In the genomic region with DNA sequence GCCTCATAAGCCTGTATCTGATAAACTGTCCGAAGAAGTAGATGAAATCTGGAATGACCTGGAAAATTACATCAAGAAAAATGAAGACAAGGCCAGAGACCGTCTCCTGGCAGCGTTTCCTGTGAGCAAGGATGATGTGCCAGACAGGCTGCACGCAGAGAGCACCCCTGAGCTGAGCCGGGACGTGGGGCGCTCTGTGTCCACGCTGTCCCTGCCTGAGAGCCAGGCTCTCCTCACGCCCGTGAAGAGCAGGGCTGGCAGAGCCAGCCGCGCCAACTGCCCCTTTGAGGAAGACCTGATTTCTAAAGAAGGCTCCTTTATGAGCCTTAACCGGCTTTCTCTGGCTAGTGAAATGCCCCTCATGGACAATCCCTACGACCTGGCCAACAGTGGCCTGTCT, we compare ENCODE assay signal across 15 cellular contexts. TPM values are rescaled to one million over a fixed set of nuclear protein-coding genes. Genes with fewer than 3 reads are reported as not detected.
DNase-seq lines count a peak whose midpoint lies in the region; ATAC-seq and TF ChIP-seq lines count a peak whose summit lies in the region.
"Had no signal": no experiment of that assay in that cellular context is flagged by ENCODE, and none has a peak within 500 bp of the region (broad histone marks: within the 10 kb centered on the region; RNA-seq: fewer than 3 reads in every experiment).

No MANE protein-coding gene starts in this region.

- no peak overlapping the region for H3K4ac ChIP-seq in IMR-90 (ENCODE audit: low read depth, low read length)

- no TSS peak for BruUV-seq in IMR-90 (replicated peaks; lab: Mats Ljungman, UMichigan)

- WGBS in IMR-90 (ENCODE audit: extremely low coverage in 2 of 2, insufficient read length in 1 of 2), 2 experiments, result 100% methylated on average over 4 of the region's 14 CpGs; no CpG with 5 or more reads in 1 of the 2 experiments

- no peaks in the 10 kb centered on the region for H3K4me1 Mint-ChIP-seq in endothelial cell (ENCODE audit: unreplicated experiment)
- peaks cover 8 to 10% of the 10 kb centered on the region in 2 donors for H3K4me1 Mint-ChIP-seq in stimulated activated naive B cell treated with anti-CD40 and anti-IgM and Interleukin-4, amounts not matched to agents 10 μg/mL and 1 μg/mL and 100 μg/mL, for 72 hours
- no peaks in the 10 kb centered on the region for H3K4me1 Mint-ChIP-seq in activated CD4-positive, alpha-beta memory T cell treated with anti-CD3 and anti-CD28 coated beads, Interleukin-2, amount 10 ng/mL, durations not matched to agents 7 days and 5 days

- dilution Hi-C loops in IMR-90 (cut with HindIII; ENCODE audit: low sequenced_read_pairs, unreplicated experiment), result no loop called here

- no peak overlapping the region for H2BK120ac ChIP-seq in IMR-90 (ENCODE audit: low read depth, low read length)

- peaks cover 3% of the 10 kb centered on the region; the same call in 1 of the 2 replicates for H3K36me3 ChIP-seq in IMR-90 (ENCODE audit: control insufficient read depth, insufficient read depth, low read length)
- H3K36me3 ChIP-seq: BE2C had no signal

- H3K9me1 ChIP-seq in IMR-90 (ENCODE audit: insufficient read depth, low read length), result peaks cover 7% of the 10 kb centered on the region

- ATAC-seq in IMR-90 (ENCODE audit: low read depth), result no peak
- ATAC-seq in stimulated activated naive B cell treated with anti-CD40 and anti-IgM and Interleukin-4, amounts not matched to agents 10 μg/mL and 1 μg/mL and 100 μg/mL, for 72 hours (replicated peaks), result no peak
- ATAC-seq: CD8-positive, alpha-beta T cell had no signal

- peaks cover 3% of the 10 kb centered on the region for H3K27me3 Mint-ChIP-seq in endothelial cell (ENCODE audit: unreplicated experiment)
- H3K27me3 Mint-ChIP-seq in stimulated activated naive B cell treated with anti-CD40 and anti-IgM and Interleukin-4, amounts not matched to agents 10 μg/mL and 1 μg/mL and 100 μg/mL, for 72 hours, result no peaks in the 10 kb centered on the region
- no peaks in the 10 kb centered on the region for H3K27me3 Mint-ChIP-seq in activated CD4-positive, alpha-beta memory T cell treated with anti-CD3 and anti-CD28 coated beads, Interleukin-2, amount 10 ng/mL, durations not matched to agents 7 days and 5 days
- H3K27me3 Mint-ChIP-seq: IgD-negative memory B cell had no signal

- no peak overlapping the region; a peak in 1 of 4 replicates for H4K8ac ChIP-seq in IMR-90 (ENCODE audit: low read depth in 2 of 2, low read length in 2 of 2)

- no peak overlapping the region for H2BK5ac ChIP-seq in IMR-90 (ENCODE audit: low read depth, low read length, poor library complexity, severe bottlenecking)

- no peak overlapping the region for H3K23ac ChIP-seq in IMR-90 (ENCODE audit: low read depth, low read length)

- H3K4me1 ChIP-seq in IMR-90 (ENCODE audit: control insufficient read depth, insufficient read depth, low read length), result peaks cover 8% of the 10 kb centered on the region
- H3K4me1 ChIP-seq: BE2C had no signal

- no peak overlapping the region for H2BK20ac ChIP-seq in IMR-90 (ENCODE audit: low read depth, low read length)

- H3K79me1 ChIP-seq in IMR-90 (ENCODE audit: low read depth in 1 of 2, low read length in 2 of 2), result peaks cover 9 to 19% of the 10 kb centered on the region in 2 experiments; a peak in 3 of 4 replicates

- TF ChIP-seq POLR2A in IMR-90 (IDR thresholded peaks at IDR 0.05; ENCODE audit: low read depth, low read length), result no peak

- no peak overlapping the region for H3K56ac ChIP-seq in IMR-90 (ENCODE audit: extremely low read depth, insufficient read depth, low read length)

- H3K9me3 Mint-ChIP-seq in endothelial cell (ENCODE audit: unreplicated experiment), result no peaks in the 10 kb centered on the region
- H3K9me3 Mint-ChIP-seq in stimulated activated naive B cell treated with anti-CD40 and anti-IgM and Interleukin-4, amounts not matched to agents 10 μg/mL and 1 μg/mL and 100 μg/mL, for 72 hours, result no peaks in the 10 kb centered on the region
- no peaks in the 10 kb centered on the region for H3K9me3 Mint-ChIP-seq in activated CD4-positive, alpha-beta memory T cell treated with anti-CD3 and anti-CD28 coated beads, Interleukin-2, amount 10 ng/mL, durations not matched to agents 7 days and 5 days
- H3K9me3 Mint-ChIP-seq: CD8-positive, alpha-beta T cell; IgD-negative memory B cell had no signal

- H4K91ac ChIP-seq in IMR-90 (ENCODE audit: insufficient read depth, low read depth, low read length), result no peak overlapping the region

- CTCF ChIA-PET in IMR-90 (lab: Yijun Ruan, JAX), result interaction anchor here (1.9 kb wide), 1 partner anchor 14 kb away, joined by 6 read pairs; no protein-coding TSS in a partner anchor
- CTCF ChIA-PET in activated CD4-positive, alpha-beta memory T cell treated with anti-CD3 and anti-CD28 coated beads, Interleukin-2, amount 10 ng/mL, durations not matched to agents 7 days and 5 days (lab: Charles Lee), result interaction anchor here (0.9 kb wide), 1 partner anchor 16 kb away, joined by 3 read pairs; no protein-coding TSS in a partner anchor

- H3K4me3 Mint-ChIP-seq in endothelial cell (ENCODE audit: unreplicated experiment), result peak overlapping the region; percentile 81
- no peak overlapping the region for H3K4me3 Mint-ChIP-seq in stimulated activated naive B cell treated with anti-CD40 and anti-IgM and Interleukin-4, amounts not matched to agents 10 μg/mL and 1 μg/mL and 100 μg/mL, for 72 hours
- no peak overlapping the region for H3K4me3 Mint-ChIP-seq in activated CD4-positive, alpha-beta memory T cell treated with anti-CD3 and anti-CD28 coated beads, Interleukin-2, amount 10 ng/mL, durations not matched to agents 7 days and 5 days
- H3K4me3 Mint-ChIP-seq: CD8-positive, alpha-beta T cell; IgD-negative memory B cell had no signal

- no peak overlapping the region for H3K27ac ChIP-seq in IMR-90 (ENCODE audit: insufficient read depth, low read length)
- H3K27ac ChIP-seq: A549, C4-2B had no signal

- no peak overlapping the region for H4K5ac ChIP-seq in IMR-90 (ENCODE audit: low read depth, low read length)

- TF ChIP-seq RAD21 in IMR-90 (IDR thresholded peaks at IDR 0.05; ENCODE audit: low read length), result no peak

- peak overlapping the region; percentile 15 for H2AK9ac ChIP-seq in IMR-90 (replicated peaks; ENCODE audit: low read depth, low read length, poor library complexity)

- in situ Hi-C loops in G401 (cut with HindIII; ENCODE audit: low sequenced_read_pairs), result no loop called here
- in situ Hi-C loops in IMR-90 (cut with MboI; ENCODE audit: low sequenced_read_pairs), result no loop called here

- intact Hi-C loops in IMR-90 (cut with micrococcal nuclease), result no loop called here

- H2AFZ ChIP-seq in IMR-90 (replicated peaks; ENCODE audit: low read length, poor library complexity), result no peak overlapping the region
- H2AFZ ChIP-seq: GM23248 had no signal

- H3K18ac ChIP-seq in IMR-90 (ENCODE audit: low read depth, low read length), result no peak overlapping the region

- H3K14ac ChIP-seq in IMR-90 (replicated peaks; ENCODE audit: low read depth, low read length), result no peak overlapping the region

- peak overlapping the region; percentile 8; the same call in 1 of the 2 replicates for H2AK5ac ChIP-seq in IMR-90 (ENCODE audit: low read depth, low read length)

- POLR2A ChIA-PET in IMR-90 (lab: Charles Lee; ENCODE audit: unreplicated experiment), result no interaction called here
- POLR2A ChIA-PET in activated CD4-positive, alpha-beta memory T cell treated with anti-CD3 and anti-CD28 coated beads, Interleukin-2, amount 10 ng/mL, durations not matched to agents 7 days and 5 days (lab: Charles Lee), result no interaction called here

- H3K9me3 ChIP-seq in IMR-90 (ENCODE audit: control insufficient read depth, insufficient read depth, low read length), result no peaks in the 10 kb centered on the region
- H3K9me3 ChIP-seq: A549, BE2C had no signal

- H4K20me1 ChIP-seq in IMR-90 (ENCODE audit: insufficient read depth, low read length), result no peaks in the 10 kb centered on the region; the same call in 1 of the 2 replicates

- H2BK15ac ChIP-seq in IMR-90 (ENCODE audit: low read depth, low read length), result no peak overlapping the region; the same call in 2 of the 3 replicates

- no peaks in the 10 kb centered on the region for H3K27me3 ChIP-seq in IMR-90 (ENCODE audit: control insufficient read depth, insufficient read depth, low read length)

- H3K36me3 Mint-ChIP-seq in endothelial cell (ENCODE audit: low read depth, unreplicated experiment), result peaks cover 46% of the 10 kb centered on the region
- H3K36me3 Mint-ChIP-seq in stimulated activated naive B cell treated with anti-CD40 and anti-IgM and Interleukin-4, amounts not matched to agents 10 μg/mL and 1 μg/mL and 100 μg/mL, for 72 hours, result peaks cover 33 to 54% of the 10 kb centered on the region in 2 donors
- no peaks in the 10 kb centered on the region for H3K36me3 Mint-ChIP-seq in activated CD4-positive, alpha-beta memory T cell treated with anti-CD3 and anti-CD28 coated beads, Interleukin-2, amount 10 ng/mL, durations not matched to agents 7 days and 5 days (ENCODE audit: low read depth)
- H3K36me3 Mint-ChIP-seq: CD8-positive, alpha-beta T cell had no signal

- DNase-seq in G401 (ENCODE audit: low spot score) (peak; percentile 29), IMR-90 (no peak), endothelial cell (ENCODE audit: low spot score) (no peak), GM03348 (ENCODE audit: low spot score) (no peak)
- DNase-seq in stimulated activated naive B cell treated with anti-CD40 and anti-IgM and Interleukin-4, amounts not matched to agents 10 μg/mL and 1 μg/mL and 100 μg/mL, for 72 hours, result no peak
- DNase-seq in activated CD4-positive, alpha-beta memory T cell treated with anti-CD3 and anti-CD28 coated beads, Interleukin-2, amount 10 ng/mL, durations not matched to agents 7 days and 5 days, result no peak
- DNase-seq: BE2C; CD8-positive, alpha-beta T cell; COR-L47; DND-41; GF-D8; GM23248 had no signal

- H3K27ac Mint-ChIP-seq in endothelial cell (ENCODE audit: unreplicated experiment), result no peak overlapping the region
- peak overlapping the region; percentile 42 for H3K27ac Mint-ChIP-seq in stimulated activated naive B cell treated with anti-CD40 and anti-IgM and Interleukin-4, amounts not matched to agents 10 μg/mL and 1 μg/mL and 100 μg/mL, for 72 hours
- no peak overlapping the region for H3K27ac Mint-ChIP-seq in activated CD4-positive, alpha-beta memory T cell treated with anti-CD3 and anti-CD28 coated beads, Interleukin-2, amount 10 ng/mL, durations not matched to agents 7 days and 5 days
- H3K27ac Mint-ChIP-seq: CD8-positive, alpha-beta T cell had no signal

- no peak overlapping the region for H3K4me2 ChIP-seq in IMR-90 (ENCODE audit: low read depth, low read length)
- H3K4me2 ChIP-seq: A549 had no signal

- TF ChIP-seq CTCF in IMR-90 (conservative IDR thresholded peaks at IDR 0.05; ENCODE audit: low read depth, low read length) (no peak), endothelial cell (IDR thresholded peaks at IDR 0.05; ENCODE audit: unreplicated experiment) (no peak)

- no peak overlapping the region for H3K9ac ChIP-seq in IMR-90 (ENCODE audit: low read depth, low read length)
- H3K9ac ChIP-seq: GM23248 had no signal

- H3K4me3 ChIP-seq in IMR-90 (ENCODE audit: insufficient read depth, low read depth, low read length), result no peak overlapping the region
- H3K4me3 ChIP-seq: A549, GM23248 had no signal

RNA-seq across cellular contexts. Expression of a gene that starts 33.9 kb away (rescaled TPM):
- 39.2 and 59.6 TPM in 2 replicates for total RNA-seq in G401 (2014; rRNA removed; shearing (Covaris generic))
- total RNA-seq in IMR-90 (2012; rRNA removed) (53.2 and 53.9 TPM in 2 replicates), endothelial cell (ENCODE audit: unreplicated experiment) (66.0 TPM)
- polyA plus RNA-seq in IMR-90 (2012; rRNA removed), result 39.0 and 43.5 TPM in 2 replicates
- 21.0 and 28.9 TPM in 2 replicates for polyA plus RNA-seq in IMR-90 (2012; cell fraction: cytosol; rRNA removed)
- polyA plus RNA-seq in IMR-90 (2012; cell fraction: nucleus; rRNA removed; ENCODE audit: low replicate concordance), result 25.2 and 89.7 TPM in 2 replicates
- 10 to 100 TPM; 51.6 to 54.6 TPM for total RNA-seq in activated CD4-positive, alpha-beta memory T cell treated with anti-CD3 and anti-CD28 coated beads, Interleukin-2, amount 10 ng/mL, durations not matched to agents 7 days and 5 days
